17 cellular contexts compared by ENCODE assay signal in the genomic region with DNA sequence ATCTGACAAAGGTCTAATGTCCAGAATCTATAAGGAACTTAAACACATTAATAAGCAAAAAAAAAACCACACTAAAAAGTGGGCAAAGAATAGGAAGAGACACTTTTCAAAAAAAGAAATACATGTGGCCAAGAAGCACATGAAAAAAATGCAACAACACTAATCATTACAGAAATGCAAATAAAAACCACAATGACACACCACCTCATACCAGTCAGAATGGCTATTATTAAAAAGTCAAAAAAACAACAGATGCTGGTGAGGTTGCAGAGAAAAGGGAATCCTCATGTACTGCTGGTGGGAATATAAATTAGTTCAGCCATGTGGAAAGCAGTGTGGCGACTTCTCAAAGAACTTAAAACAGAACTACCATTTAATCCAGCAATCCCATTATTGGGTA.
A peak's percentile ranks its signal among the peaks of the same experiment; 100 is the strongest.
DNase-seq lines count a peak whose midpoint lies in the region; ATAC-seq and TF ChIP-seq lines count a peak whose summit lies in the region.
"Had no signal": no experiment of that assay in that cellular context is flagged by ENCODE, and none has a peak within 500 bp of the region (broad histone marks: within the 10 kb centered on the region; RNA-seq: fewer than 3 reads in every experiment).

No MANE protein-coding gene starts in this region.

- H3K9me3 ChIP-seq in ovary (no peaks in the 10 kb centered on the region), psoas muscle (peaks cover 8% of the 10 kb centered on the region)
- H3K9me3 ChIP-seq: HAP-1, SJSA1 had no signal

- H3K36me3 ChIP-seq in ovary, result no peaks in the 10 kb centered on the region
- H3K36me3 ChIP-seq in psoas muscle (ENCODE audit: insufficient read depth in 1 of 2, low read depth in 1 of 2), result no peaks in the 10 kb centered on the region
- H3K36me3 ChIP-seq: HAP-1, SJSA1 had no signal

- ATAC-seq in GM19328 (IDR thresholded peaks at IDR 0.05; ENCODE audit: unreplicated experiment) (peak; percentile 60), HG03039 (IDR thresholded peaks at IDR 0.05; ENCODE audit: unreplicated experiment) (peak; percentile 34), psoas muscle (no peak)
- ATAC-seq: WTC11 had no signal

- TF ChIP-seq POLR2A in ovary (IDR thresholded peaks at IDR 0.05), result no peak

- WGBS in ovary, 3 donors, result 98 to 100% (median 98%) methylated on average over 1 of the region's 1 CpG
- WGBS in psoas muscle, 3 donors, result 48 to 100% (median 94%) methylated on average over 1 of the region's 1 CpG

- H3K27ac ChIP-seq in ovary (no peak overlapping the region), psoas muscle (no peak overlapping the region)
- H3K27ac ChIP-seq: SJSA1 had no signal

- DNase-seq in ELR (ENCODE audit: low read depth) (peak; percentile 27), RPMI7951 (ENCODE audit: low read depth) (peak; percentile 7), ovary (no peak), psoas muscle (no peak)
- no peak for DNase-seq in stimulated activated CD4-positive, alpha-beta T cell treated with anti-CD3 and anti-CD28 coated beads, Interleukin-12 subunit alpha, Interleukin-12 subunit beta, amount 100 ng/mL, for 4 hours
- DNase-seq in activated CD4-positive, alpha-beta T cell treated with anti-CD3 and anti-CD28 coated beads for 4 hours, result no peak
- DNase-seq: cerebellar nuclear complex, DMS79 treated with DMSO at 0.1 percent for 48 hours, erythroblast, NCI-H146, NCI-H82 had no signal

- H3K4me1 ChIP-seq in ovary (ENCODE audit: insufficient read depth) (no peaks in the 10 kb centered on the region), psoas muscle (no peaks in the 10 kb centered on the region)
- H3K4me1 ChIP-seq: HAP-1, SJSA1 had no signal

- TF ChIP-seq CTCF in ovary (IDR thresholded peaks at IDR 0.05) (no peak), psoas muscle (IDR thresholded peaks at IDR 0.05) (no peak)

- no peaks in the 10 kb centered on the region for H3K27me3 ChIP-seq in ovary
- H3K27me3 ChIP-seq in psoas muscle (ENCODE audit: insufficient read depth in 3 of 3, low read length in 2 of 3), result no peaks in the 10 kb centered on the region
- H3K27me3 ChIP-seq: SJSA1 had no signal

- intact Hi-C loops in ovary (cut with DNase I), result no loop called here
- intact Hi-C loops in psoas muscle (cut with DNase I), result no loop called here

- H3K4me3 ChIP-seq in ovary (no peak overlapping the region), psoas muscle (no peak overlapping the region)
- H3K4me3 ChIP-seq: HAP-1, lung, SJSA1 had no signal

- no peak for TF ChIP-seq EP300 in ovary (IDR thresholded peaks at IDR 0.05)

Comparison
In these comparisons a context has a peak if more than half of its experiments do, and no peak if none do; other contexts are left out.
1. DNase-seq: peak in ELR (single experiment) and RPMI7951 (single experiment); none in stimulated activated CD4-positive, alpha-beta T cell treated with anti-CD3 and anti-CD28 coated beads, Interleukin-12 subunit alpha, Interleukin-12 subunit beta, amount 100 ng/mL, for 4 hours (single experiment), activated CD4-positive, alpha-beta T cell treated with anti-CD3 and anti-CD28 coated beads for 4 hours (0 of 2), ovary (0 of 5) and psoas muscle (0 of 2).
2. ATAC-seq: peak in GM19328 (single experiment) and HG03039 (single experiment); none in psoas muscle (0 of 4).